In genomic region chr2:148173168-148173567, GRCh38 we compare ENCODE assay signal across 1 cellular context.
TF ChIP-seq lines count a peak whose summit lies in the region.

No MANE protein-coding gene starts in this region.

TF ChIP-seq in WTC11, 78 proteins besides CTCF, POLR2A, EP300 and RAD21 (continued from another document):
- TF ChIP-seq ZNF232 (CRISPR knock-in tag; IDR thresholded peaks at IDR 0.05) (no peak), NFE2L1 (CRISPR knock-in tag; IDR thresholded peaks at IDR 0.05) (no peak), GABPB1 (CRISPR knock-in tag; IDR thresholded peaks at IDR 0.05) (no peak), CBFB (CRISPR knock-in tag; IDR thresholded peaks at IDR 0.05; ENCODE audit: low read depth) (no peak), MAX (CRISPR knock-in tag; IDR thresholded peaks at IDR 0.05) (no peak), ESRRA (CRISPR knock-in tag; IDR thresholded peaks at IDR 0.05; ENCODE audit: borderline replicate concordance) (no peak)
